ENCODE assay signal across 16 cellular contexts in genomic region chr4:73621357-73621756, GRCh38. TPM values are rescaled to one million over a fixed set of nuclear protein-coding genes. Genes with fewer than 3 reads are reported as not detected.
"Had no signal": no experiment of that assay in that cellular context is flagged by ENCODE, and none has a peak within 500 bp of the region (broad histone marks: within the 10 kb centered on the region; RNA-seq: fewer than 3 reads in every experiment).

No MANE protein-coding gene starts in this region.

- H3K27ac ChIP-seq: tibial nerve had no signal

- H3K4me3 Mint-ChIP-seq: activated CD4-positive, alpha-beta T cell treated with anti-CD3 and anti-CD28 coated beads, Interleukin-2, amount 10 ng/mL, durations not matched to agents 24 days and 14 days; activated naive CD4-positive, alpha-beta T cell treated with anti-CD3 and anti-CD28 coated beads, Interleukin-2, amount 10 ng/mL, durations not matched to agents 7 days and 5 days; central memory CD8-positive, alpha-beta T cell; dendritic cell treated with granulocyte-macrophage colony-stimulating factor and Interleukin-4, amounts not matched to agents 40 ng/mL and 50 ng/mL, for 4 days had no signal

- H3K9me3 Mint-ChIP-seq: activated B cell treated with CpG ODN at 0.5 μM for 24 hours; activated CD4-positive, alpha-beta T cell treated with anti-CD3 and anti-CD28 coated beads, Interleukin-2, amount 10 ng/mL, durations not matched to agents 24 days and 14 days; activated naive CD4-positive, alpha-beta T cell treated with anti-CD3 and anti-CD28 coated beads, Interleukin-2, amount 10 ng/mL, durations not matched to agents 7 days and 5 days; activated T-helper 17 cell treated with anti-CD3 and anti-CD28 coated beads, Interleukin-2, amount 50 U/mL, for 72 hours; central memory CD8-positive, alpha-beta T cell; dendritic cell treated with granulocyte-macrophage colony-stimulating factor and Interleukin-4, amounts not matched to agents 40 ng/mL and 50 ng/mL, for 4 days; naive thymus-derived CD8-positive, alpha-beta T cell had no signal

- H3K4me1 Mint-ChIP-seq: central memory CD8-positive, alpha-beta T cell had no signal

- H3K27me3 Mint-ChIP-seq: progenitor cell of endocrine pancreas had no signal

- H3K27ac Mint-ChIP-seq: activated B cell treated with CpG ODN at 0.5 μM for 24 hours; activated CD4-positive, alpha-beta T cell treated with anti-CD3 and anti-CD28 coated beads, Interleukin-2, amount 10 ng/mL, durations not matched to agents 24 days and 14 days; activated naive CD4-positive, alpha-beta T cell treated with anti-CD3 and anti-CD28 coated beads, Interleukin-2, amount 10 ng/mL, durations not matched to agents 7 days and 5 days; activated T-helper 17 cell treated with anti-CD3 and anti-CD28 coated beads, Interleukin-2, amount 50 U/mL, for 72 hours; dendritic cell treated with granulocyte-macrophage colony-stimulating factor and Interleukin-4, amounts not matched to agents 40 ng/mL and 50 ng/mL, for 4 days; naive thymus-derived CD8-positive, alpha-beta T cell; T-helper 17 cell had no signal

- H3K36me3 Mint-ChIP-seq: activated naive CD4-positive, alpha-beta T cell treated with anti-CD3 and anti-CD28 coated beads, Interleukin-2, amount 10 ng/mL, durations not matched to agents 7 days and 5 days; naive thymus-derived CD8-positive, alpha-beta T cell had no signal

- H3K9me3 ChIP-seq: tibial nerve had no signal

- DNase-seq: activated B cell treated with CpG ODN at 0.5 μM for 24 hours; activated CD4-positive, alpha-beta T cell treated with anti-CD3 and anti-CD28 coated beads, Interleukin-2, amount 10 ng/mL, durations not matched to agents 24 days and 14 days; activated CD8-positive, alpha-beta memory T cell treated with anti-CD3 and anti-CD28 coated beads for 24 hours; activated naive CD4-positive, alpha-beta T cell treated with anti-CD3 and anti-CD28 coated beads, Interleukin-2, amount 10 ng/mL, durations not matched to agents 7 days and 5 days; hypothalamus; naive thymus-derived CD8-positive, alpha-beta T cell; right cardiac atrium; T-helper 17 cell had no signal

- H3K36me3 ChIP-seq: tibial nerve had no signal

- ATAC-seq: activated T-helper 17 cell treated with anti-CD3 and anti-CD28 coated beads, Interleukin-2, amount 50 U/mL, for 72 hours; naive thymus-derived CD8-positive, alpha-beta T cell; right cardiac atrium; T-helper 17 cell had no signal

- H3K4me3 ChIP-seq: lung, tibial nerve had no signal

RNA-seq across cellular contexts. Expression of gene RASSF6, which starts 1.1 kb away (rescaled TPM):
- total RNA-seq: activated CD4-positive, alpha-beta T cell treated with anti-CD3 and anti-CD28 coated beads, Interleukin-2, amount 10 ng/mL, durations not matched to agents 24 days and 14 days; glomerular endothelial cell; naive thymus-derived CD8-positive, alpha-beta T cell; right cardiac atrium; tibial nerve had no signal
- polyA plus RNA-seq: naive thymus-derived CD8-positive, alpha-beta T cell; right cardiac atrium; smooth muscle cell had no signal
